In genomic region chr6:42108071-42108470, GRCh38 we compare ENCODE assay signal across 18 cellular contexts. TPM values are rescaled to one million over a fixed set of nuclear protein-coding genes. Genes with fewer than 3 reads are reported as not detected.
DNase-seq lines count a peak whose midpoint lies in the region; ATAC-seq and TF ChIP-seq lines count a peak whose summit lies in the region.
"Had no signal": no experiment of that assay in that cellular context is flagged by ENCODE, and none has a peak within 500 bp of the region (broad histone marks: within the 10 kb centered on the region; RNA-seq: fewer than 3 reads in every experiment).

No MANE protein-coding gene starts in this region.

- no peaks in the 10 kb centered on the region for H3K4me1 ChIP-seq in IMR-90 (ENCODE audit: control insufficient read depth, insufficient read depth, low read length)
- H3K4me1 ChIP-seq: Caco-2 had no signal

- no peak overlapping the region for H2BK15ac ChIP-seq in IMR-90 (ENCODE audit: low read depth, low read length)

- peaks cover 10% of the 10 kb centered on the region for H3K4me1 Mint-ChIP-seq in activated T-cell treated with anti-CD3 and anti-CD28 coated beads, Interleukin-2, amount 50 U/mL, for 72 hours (ENCODE audit: low read depth)

- peak overlapping the region; percentile 31 for H3K27ac Mint-ChIP-seq in activated T-cell treated with anti-CD3 and anti-CD28 coated beads, Interleukin-2, amount 50 U/mL, for 72 hours
- H3K27ac Mint-ChIP-seq: CD8-positive, alpha-beta T cell; HFFc6 had no signal

- no peak overlapping the region for H4K8ac ChIP-seq in IMR-90 (ENCODE audit: low read depth in 2 of 2, low read length in 2 of 2)

- H2AK5ac ChIP-seq in IMR-90 (ENCODE audit: low read depth, low read length): no peak overlapping the region

- no peaks in the 10 kb centered on the region for H4K20me1 ChIP-seq in IMR-90 (ENCODE audit: insufficient read depth, low read length)

- no peak overlapping the region for H2BK20ac ChIP-seq in IMR-90 (ENCODE audit: low read depth, low read length)

- H3K27me3 Mint-ChIP-seq in activated T-cell treated with anti-CD3 and anti-CD28 coated beads, Interleukin-2, amount 50 U/mL, for 72 hours (ENCODE audit: low read depth): peaks cover 12% of the 10 kb centered on the region

- TF ChIP-seq POLR2A in IMR-90 (IDR thresholded peaks at IDR 0.05; ENCODE audit: low read depth, low read length): no peak

- H2AK9ac ChIP-seq in IMR-90 (replicated peaks; ENCODE audit: low read depth, low read length, poor library complexity): no peak overlapping the region

- no peak overlapping the region for H2BK5ac ChIP-seq in IMR-90 (ENCODE audit: low read depth, low read length, poor library complexity, severe bottlenecking)

- H3K36me3 ChIP-seq in IMR-90 (ENCODE audit: control insufficient read depth, insufficient read depth, low read length): no peaks in the 10 kb centered on the region; the same call in none of the 2 replicates
- H3K36me3 ChIP-seq: HAP-1 had no signal

- H3K27me3 ChIP-seq in IMR-90 (ENCODE audit: control insufficient read depth, insufficient read depth, low read length): no peaks in the 10 kb centered on the region

- in situ Hi-C loops in IMR-90 (cut with MboI; ENCODE audit: low sequenced_read_pairs): no loop called here

- H3K4me3 ChIP-seq in IMR-90 (ENCODE audit: insufficient read depth, low read depth, low read length): no peak overlapping the region
- H3K4me3 ChIP-seq: HAP-1 had no signal

- no peaks in the 10 kb centered on the region; a peak in 2 of 4 replicates for H3K79me1 ChIP-seq in IMR-90 (ENCODE audit: low read depth in 1 of 2, low read length in 2 of 2)

- WGBS in IMR-90 (ENCODE audit: extremely low coverage in 2 of 2, insufficient read length in 1 of 2), 2 experiments: no CpG with 5 or more reads among the region's 2 CpGs

- dilution Hi-C loops in IMR-90 (cut with HindIII; ENCODE audit: low sequenced_read_pairs, unreplicated experiment): no loop called here

- H3K14ac ChIP-seq in IMR-90 (replicated peaks; ENCODE audit: low read depth, low read length): no peak overlapping the region

- CTCF ChIA-PET in IMR-90 (lab: Yijun Ruan, JAX): no interaction called here
- CTCF ChIA-PET in RWPE1 (lab: Yijun Ruan, JAX): no interaction called here

- intact Hi-C loops in IMR-90 (cut with micrococcal nuclease): no loop called here

- no peak overlapping the region for H3K23ac ChIP-seq in IMR-90 (ENCODE audit: low read depth, low read length)

- no peak overlapping the region for H2BK120ac ChIP-seq in IMR-90 (ENCODE audit: low read depth, low read length)

- no peaks in the 10 kb centered on the region for H3K9me3 Mint-ChIP-seq in activated T-cell treated with anti-CD3 and anti-CD28 coated beads, Interleukin-2, amount 50 U/mL, for 72 hours
- H3K9me3 Mint-ChIP-seq: CD8-positive, alpha-beta T cell; HFFc6 had no signal

- no peaks in the 10 kb centered on the region for H3K36me3 Mint-ChIP-seq in activated T-cell treated with anti-CD3 and anti-CD28 coated beads, Interleukin-2, amount 50 U/mL, for 72 hours (ENCODE audit: insufficient read depth in 2 of 2)
- H3K36me3 Mint-ChIP-seq: CD8-positive, alpha-beta T cell had no signal

- H3K9me1 ChIP-seq in IMR-90 (ENCODE audit: insufficient read depth, low read length): 0 out of 2 replicates have a peak, but pooled peaks cover 7% of the 10 kb centered on the region

- BruUV-seq in IMR-90 (replicated peaks; lab: Mats Ljungman, UMichigan): no TSS peak

- H3K27ac ChIP-seq in IMR-90 (ENCODE audit: insufficient read depth, low read length): no peak overlapping the region
- H3K27ac ChIP-seq in RWPE1: peak overlapping the region; percentile 31; the same call in 1 of the 2 replicates

- POLR2A ChIA-PET in IMR-90 (lab: Charles Lee; ENCODE audit: unreplicated experiment): no interaction called here
- POLR2A ChIA-PET in RWPE1 (lab: Yijun Ruan, JAX; ENCODE audit: low non-redundant PET): no interaction called here

- H3K18ac ChIP-seq in IMR-90 (ENCODE audit: low read depth, low read length): no peak overlapping the region

- H3K9me3 ChIP-seq in IMR-90 (ENCODE audit: control insufficient read depth, insufficient read depth, low read length): no peaks in the 10 kb centered on the region
- H3K9me3 ChIP-seq: Caco-2, HAP-1 had no signal

- DNase-seq in activated T-cell treated with anti-CD3 and anti-CD28 coated beads, Interleukin-2, amount 50 U/mL, for 72 hours: no peak
- DNase-seq in activated T-cell treated with anti-CD3 and anti-CD28 coated beads for 4 hours: no peak
- no peak for DNase-seq in IMR-90
- no peak for DNase-seq in RWPE1 (ENCODE audit: low spot score)
- no peak for DNase-seq in NCI-H748 (lab: John Stamatoyannopoulos, UW; ENCODE audit: unreplicated experiment)
- DNase-seq: C1 segment of cervical spinal cord; Caco-2; CD8-positive, alpha-beta T cell; DMS53; DMS79 treated with DMSO at 0.1 percent for 48 hours; GF-D8; GOT3; HFFc6 had no signal

- no peak overlapping the region for H4K91ac ChIP-seq in IMR-90 (ENCODE audit: insufficient read depth, low read depth, low read length)

- no peak overlapping the region for H3K9ac ChIP-seq in IMR-90 (ENCODE audit: low read depth, low read length)

- H3K4me3 Mint-ChIP-seq in activated T-cell treated with anti-CD3 and anti-CD28 coated beads, Interleukin-2, amount 50 U/mL, for 72 hours: no peak overlapping the region
- H3K4me3 Mint-ChIP-seq: CD8-positive, alpha-beta T cell; HFFc6 had no signal

- H3K4me2 ChIP-seq in IMR-90 (ENCODE audit: low read depth, low read length): no peak overlapping the region

- H2AFZ ChIP-seq in IMR-90 (replicated peaks; ENCODE audit: low read length, poor library complexity): peak overlapping the region; percentile 3

- H3K4ac ChIP-seq in IMR-90 (ENCODE audit: low read depth, low read length): no peak overlapping the region

- no peak for TF ChIP-seq RAD21 in IMR-90 (IDR thresholded peaks at IDR 0.05; ENCODE audit: low read length)

- ATAC-seq in activated T-cell treated with anti-CD3 and anti-CD28 coated beads, Interleukin-2, amount 50 U/mL, for 72 hours (replicated peaks in 1 of 2): no peak
- ATAC-seq in IMR-90 (ENCODE audit: low read depth) (no peak), HG03565 (IDR thresholded peaks at IDR 0.05; ENCODE audit: unreplicated experiment) (no peak)
- ATAC-seq: CD8-positive, alpha-beta T cell had no signal

- TF ChIP-seq CTCF in IMR-90 (conservative IDR thresholded peaks at IDR 0.05; ENCODE audit: low read depth, low read length): no peak
- no peak for TF ChIP-seq CTCF in RWPE1 (conservative IDR thresholded peaks at IDR 0.05; ENCODE audit: low read depth)

- H4K5ac ChIP-seq in IMR-90 (ENCODE audit: low read depth, low read length): no peak overlapping the region

- H3K56ac ChIP-seq in IMR-90 (ENCODE audit: extremely low read depth, insufficient read depth, low read length): no peak overlapping the region

TF ChIP-seq in IMR-90, 13 proteins besides CTCF, POLR2A, EP300 and RAD21:
- TF ChIP-seq ELK1 (IDR thresholded peaks at IDR 0.05; ENCODE audit: borderline replicate concordance, low read depth, low read length) (no peak), CEBPB (IDR thresholded peaks at IDR 0.05; ENCODE audit: low read depth, low read length) (no peak), NFE2L2 (IDR thresholded peaks at IDR 0.05; ENCODE audit: low read depth, low read length) (no peak), BHLHE40 (IDR thresholded peaks at IDR 0.05; ENCODE audit: low read depth, low read length) (no peak), RFX5 (IDR thresholded peaks at IDR 0.05; ENCODE audit: low read depth, low read length) (no peak), MAFK (IDR thresholded peaks at IDR 0.05; ENCODE audit: low read depth, low read length) (no peak), RCOR1 (IDR thresholded peaks at IDR 0.05; ENCODE audit: insufficient replicate concordance, low read length) (no peak), MXI1 (IDR thresholded peaks at IDR 0.05; ENCODE audit: borderline replicate concordance, low read depth, low read length) (no peak), CHD1 (IDR thresholded peaks at IDR 0.05; ENCODE audit: low read depth, low read length) (no peak), FOS (IDR thresholded peaks at IDR 0.05; ENCODE audit: low read depth, low read length) (no peak), USF2 (IDR thresholded peaks at IDR 0.05; ENCODE audit: low read depth, low read length) (no peak), SMC3 (IDR thresholded peaks at IDR 0.05; ENCODE audit: low read depth, low read length) (no peak), MAZ (IDR thresholded peaks at IDR 0.05; ENCODE audit: borderline replicate concordance, low read depth, low read length) (no peak)

RNA-seq across cellular contexts. Expression of gene C6orf132, which starts 34.3 kb away (rescaled TPM):
- total RNA-seq in activated T-cell treated with anti-CD3 and anti-CD28 coated beads, Interleukin-2, amount 50 U/mL, for 72 hours: under 1 TPM; 0.26 to 0.65 TPM
- 0.72 and 1.1 TPM in 2 replicates for total RNA-seq in IMR-90 (2012; rRNA removed)
- polyA plus RNA-seq in IMR-90 (2012; rRNA removed): 1.7 and 1.8 TPM in 2 replicates
- 1.6 and 1.7 TPM in 2 replicates for polyA plus RNA-seq in IMR-90 (2012; cell fraction: cytosol; rRNA removed)
- polyA plus RNA-seq in IMR-90 (2012; cell fraction: nucleus; rRNA removed; ENCODE audit: low replicate concordance): 3.0 and 3.3 TPM in 2 replicates
- total RNA-seq: A172, Daoy, G401 had no signal

RNA-seq across cellular contexts. Expression of gene TAF8, which starts 57.7 kb away (rescaled TPM):
- 10 to 100 TPM; 62.6 to 70.4 TPM for total RNA-seq in activated T-cell treated with anti-CD3 and anti-CD28 coated beads, Interleukin-2, amount 50 U/mL, for 72 hours
- 19.7 and 22.8 TPM in 2 replicates for total RNA-seq in IMR-90 (2012; rRNA removed)
- polyA plus RNA-seq in IMR-90 (2012; rRNA removed): 14.3 and 21.0 TPM in 2 replicates
- 10.0 and 13.9 TPM in 2 replicates for polyA plus RNA-seq in IMR-90 (2012; cell fraction: cytosol; rRNA removed)
- polyA plus RNA-seq in IMR-90 (2012; cell fraction: nucleus; rRNA removed; ENCODE audit: low replicate concordance): 15.2 and 21.3 TPM in 2 replicates
